Comparison of ENCODE assay signal across 21 cellular contexts in genomic region chr18:10188971-10189810, GRCh38.
DNase-seq lines count a peak whose midpoint lies in the region; ATAC-seq and TF ChIP-seq lines count a peak whose summit lies in the region.
"Had no signal": no experiment of that assay in that cellular context is flagged by ENCODE, and none has a peak within 500 bp of the region (broad histone marks: within the 10 kb centered on the region; RNA-seq: fewer than 3 reads in every experiment).

No MANE protein-coding gene starts in this region.

- WGBS in stomach, 5 donors = 30 to 66% (median 47%) methylated on average over 9 to 10 of the region's 10 CpGs

- H3K4me3 ChIP-seq in right atrium auricular region (no peak overlapping the region), stomach (no peak overlapping the region)
- H3K4me3 ChIP-seq: A549 had no signal

- peak; percentile 89 for ATAC-seq in Right ventricle myocardium superior (ENCODE audit: poor library complexity)
- peak; percentile 79 for ATAC-seq in left lobe of liver
- ATAC-seq: A549, Panc1 had no signal

- H3K27ac ChIP-seq in right atrium auricular region (no peak overlapping the region), VCaP (0 out of 2 replicates have a peak overlapping the region, but pooled peaks have one; percentile 10), stomach (peak overlapping the region in 3 of 5 donors; percentile 11 to 54 (median 19))
- H3K27ac ChIP-seq: A549 had no signal

- H3K4me3 Mint-ChIP-seq in activated T-helper 1 cell treated with anti-CD3 and anti-CD28 coated beads, Interleukin-12 subunit alpha, Interleukin-12 subunit beta, Interleukin-2, Interleukin-4 antibody, amounts not matched to agents 30 ng/mL and 10 ng/mL and 1 ng/mL, durations not matched to agents 14 hours and 24 hours and 36 hours = no peak overlapping the region
- H3K4me3 Mint-ChIP-seq: CD4-positive, alpha-beta memory T cell had no signal

- H3K27me3 ChIP-seq in right atrium auricular region (no peaks in the 10 kb centered on the region), stomach (no peaks in the 10 kb centered on the region)

- TF ChIP-seq EP300 in stomach (IDR thresholded peaks at IDR 0.05) = no peak

- H3K27me3 Mint-ChIP-seq in activated T-helper 1 cell treated with anti-CD3 and anti-CD28 coated beads, Interleukin-12 subunit alpha, Interleukin-12 subunit beta, Interleukin-2, Interleukin-4 antibody, amounts not matched to agents 30 ng/mL and 10 ng/mL and 1 ng/mL, durations not matched to agents 14 hours and 24 hours and 36 hours (ENCODE audit: insufficient read depth) = peaks cover 9% of the 10 kb centered on the region

- H3K9me3 Mint-ChIP-seq in activated T-helper 1 cell treated with anti-CD3 and anti-CD28 coated beads, Interleukin-12 subunit alpha, Interleukin-12 subunit beta, Interleukin-2, Interleukin-4 antibody, amounts not matched to agents 30 ng/mL and 10 ng/mL and 1 ng/mL, durations not matched to agents 14 hours and 24 hours and 36 hours = peaks cover 3% of the 10 kb centered on the region

- H3K4me1 Mint-ChIP-seq in activated T-helper 1 cell treated with anti-CD3 and anti-CD28 coated beads, Interleukin-12 subunit alpha, Interleukin-12 subunit beta, Interleukin-2, Interleukin-4 antibody, amounts not matched to agents 30 ng/mL and 10 ng/mL and 1 ng/mL, durations not matched to agents 14 hours and 24 hours and 36 hours (ENCODE audit: low read depth) = peaks cover 6% of the 10 kb centered on the region
- H3K4me1 Mint-ChIP-seq: CD4-positive, alpha-beta memory T cell had no signal

- H3K4me1 ChIP-seq in right atrium auricular region = no peaks in the 10 kb centered on the region
- peaks cover 10 to 20% (median 14%) of the 10 kb centered on the region in 4 donors for H3K4me1 ChIP-seq in stomach
- H3K4me1 ChIP-seq: A549 had no signal

- no peak overlapping the region for H3K27ac Mint-ChIP-seq in activated T-helper 1 cell treated with anti-CD3 and anti-CD28 coated beads, Interleukin-12 subunit alpha, Interleukin-12 subunit beta, Interleukin-2, Interleukin-4 antibody, amounts not matched to agents 30 ng/mL and 10 ng/mL and 1 ng/mL, durations not matched to agents 14 hours and 24 hours and 36 hours
- H3K27ac Mint-ChIP-seq: CD4-positive, alpha-beta memory T cell had no signal

- H3K9me3 ChIP-seq in right atrium auricular region = no peaks in the 10 kb centered on the region
- H3K9me3 ChIP-seq in stomach = no peaks in the 10 kb centered on the region
- H3K9me3 ChIP-seq: A549 had no signal

- H3K36me3 ChIP-seq in right atrium auricular region (no peaks in the 10 kb centered on the region), stomach (no peaks in the 10 kb centered on the region)

- intact Hi-C loops in Right ventricle myocardium superior (cut with DNase I) = no loop called here
- intact Hi-C loops in stomach (cut with DNase I; ENCODE audit: low total_unique reads) = no loop called here
- intact Hi-C loops in activated T-helper 1 cell treated with anti-CD3 and anti-CD28 coated beads, Interleukin-12 subunit alpha, Interleukin-12 subunit beta, Interleukin-2, Interleukin-4 antibody, amounts not matched to agents 30 ng/mL and 10 ng/mL and 1 ng/mL, durations not matched to agents 14 hours and 24 hours and 36 hours (cut with micrococcal nuclease) = no loop called here

- TF ChIP-seq CTCF in right atrium auricular region (IDR thresholded peaks at IDR 0.05) (no peak), VCaP (conservative IDR thresholded peaks at IDR 0.05) (no peak), stomach (IDR thresholded peaks at IDR 0.05) (no peak)

- TF ChIP-seq POLR2A in stomach (IDR thresholded peaks at IDR 0.05) = no peak

- DNase-seq in Right ventricle myocardium superior (peak; percentile 68), right atrium auricular region (ENCODE audit: low spot score) (no peak), left lobe of liver (ENCODE audit: low spot score) (no peak), stomach (no peak), NK-92 (lab: John Stamatoyannopoulos, UW; ENCODE audit: unreplicated experiment) (no peak), NCI-H2029 (lab: John Stamatoyannopoulos, UW) (no peak)
- no peak for DNase-seq in activated T-helper 1 cell treated with anti-CD3 and anti-CD28 coated beads, Interleukin-12 subunit alpha, Interleukin-12 subunit beta, Interleukin-2, Interleukin-4 antibody, amounts not matched to agents 30 ng/mL and 10 ng/mL and 1 ng/mL, durations not matched to agents 14 hours and 24 hours and 36 hours (ENCODE audit: low spot score)
- DNase-seq: AML-193, DMS79 treated with DMSO at 0.1 percent for 48 hours, HCEC 1CT, IMR-90, Kasumi-1, NCI-H1436, NCI-H2107, NCI-H226, NCI-H526 treated with DMSO at 0.1 percent for 48 hours, SHP77 treated with DMSO at 0.1 percent for 48 hours had no signal

- no peaks in the 10 kb centered on the region for H3K36me3 Mint-ChIP-seq in activated T-helper 1 cell treated with anti-CD3 and anti-CD28 coated beads, Interleukin-12 subunit alpha, Interleukin-12 subunit beta, Interleukin-2, Interleukin-4 antibody, amounts not matched to agents 30 ng/mL and 10 ng/mL and 1 ng/mL, durations not matched to agents 14 hours and 24 hours and 36 hours (ENCODE audit: low read depth)
- H3K36me3 Mint-ChIP-seq: CD4-positive, alpha-beta memory T cell had no signal

Comparison
In these comparisons a context has a peak if more than half of its experiments do, and no peak if none do; other contexts are left out.
1. H3K27ac ChIP-seq: peak in VCaP (single experiment) and stomach (3 of 5); none in right atrium auricular region (0 of 2).